In genomic region chr12:113101751-113102150, GRCh38 we compare ENCODE assay signal across 30 cellular contexts. TPM values are rescaled to one million over a fixed set of nuclear protein-coding genes. Genes with fewer than 3 reads are reported as not detected.
"Had no signal": no experiment of that assay in that cellular context is flagged by ENCODE, and none has a peak within 500 bp of the region (broad histone marks: within the 10 kb centered on the region; RNA-seq: fewer than 3 reads in every experiment).

No MANE protein-coding gene starts in this region.

- ATAC-seq: activated CD4-positive, alpha-beta T cell treated with anti-CD3 and anti-CD28 coated beads for 36 hours; activated T-helper 17 cell treated with anti-CD3 and anti-CD28 coated beads, Interleukin-2, amount 50 U/mL, for 72 hours; PC-3; T-cell had no signal

- H3K36me3 ChIP-seq: brain microvascular endothelial cell, cardiac muscle cell, MG63 had no signal

- H3K27me3 ChIP-seq: MG63 had no signal

- H3K9me3 ChIP-seq: MG63 had no signal

- H3K4me3 ChIP-seq: cardiac muscle cell, MG63 had no signal

- FAIRE-seq: RCC 7860, TTC549 had no signal

- H3K27ac ChIP-seq: brain microvascular endothelial cell, cardiac muscle cell, KMS-11 had no signal

- H3K9ac ChIP-seq: KMS-11 had no signal

- DNase-seq: activated CD4-positive, alpha-beta memory T cell treated with anti-CD3 and anti-CD28 coated beads, Interleukin-2, amount 10 ng/mL, durations not matched to agents 7 days and 5 days; activated CD4-positive, alpha-beta T cell treated with anti-CD3 and anti-CD28 coated beads for 36 hours; activated CD4-positive, alpha-beta T cell treated with anti-CD3 and anti-CD28 coated beads, Interleukin-2, amount 50 U/mL, for 1 hour; activated CD4-positive, CD25-positive, alpha-beta regulatory T cell; activated gamma-delta T cell; activated naive CD4-positive, alpha-beta T cell treated with anti-CD3 and anti-CD28 coated beads for 36 hours; activated naive CD8-positive, alpha-beta T cell treated with anti-CD3 and anti-CD28 coated beads for 36 hours; activated T-cell treated with anti-CD3 and anti-CD28 coated beads for 4 hours; activated T-cell treated with anti-CD3 and anti-CD28 coated beads, Interleukin-2, amount 50 U/mL, for 48 hours; brain microvascular endothelial cell; MG63; MV-4-11; NCI-H1092 treated with DMSO at 0.1 percent for 48 hours; NCI-H1417 treated with DMSO at 0.1 percent for 48 hours; NCI-H1694; NCI-H2029 treated with DMSO at 0.1 percent for 48 hours; NCI-H345; NCI-H510A; NCI-H526 treated with DMSO at 0.1 percent for 48 hours; NCI-H82; PC-3; SIG-M5; T-cell; T-helper 2 cell; T1000 had no signal

- H3K4me2 ChIP-seq: KMS-11 had no signal

- H3K36me3 Mint-ChIP-seq: activated naive CD8-positive, alpha-beta T cell treated with anti-CD3 and anti-CD28 coated beads for 36 hours; T-cell had no signal

- H3K27ac Mint-ChIP-seq: activated CD4-positive, alpha-beta memory T cell treated with anti-CD3 and anti-CD28 coated beads, Interleukin-2, amount 10 ng/mL, durations not matched to agents 7 days and 5 days; activated CD4-positive, alpha-beta T cell treated with anti-CD3 and anti-CD28 coated beads for 36 hours; activated naive CD4-positive, alpha-beta T cell treated with anti-CD3 and anti-CD28 coated beads for 36 hours; activated naive CD8-positive, alpha-beta T cell treated with anti-CD3 and anti-CD28 coated beads for 36 hours; activated T-helper 17 cell treated with anti-CD3 and anti-CD28 coated beads, Interleukin-2, amount 50 U/mL, for 72 hours; T-cell had no signal

- H3K9me3 Mint-ChIP-seq: activated CD4-positive, alpha-beta memory T cell treated with anti-CD3 and anti-CD28 coated beads, Interleukin-2, amount 10 ng/mL, durations not matched to agents 7 days and 5 days; activated naive CD4-positive, alpha-beta T cell treated with anti-CD3 and anti-CD28 coated beads for 36 hours; activated naive CD8-positive, alpha-beta T cell treated with anti-CD3 and anti-CD28 coated beads for 36 hours; activated T-helper 17 cell treated with anti-CD3 and anti-CD28 coated beads, Interleukin-2, amount 50 U/mL, for 72 hours; T-cell had no signal

RNA-seq across cellular contexts. Expression of gene DTX1, which starts 45.2 kb away (rescaled TPM):
- total RNA-seq: PC-3 had no signal

RNA-seq across cellular contexts. Expression of gene CFAP73, which starts 47.8 kb away (rescaled TPM):
- total RNA-seq: cardiac muscle cell, PC-3 had no signal
- polyA plus RNA-seq: cardiac muscle cell had no signal
